Comparison of ENCODE assay signal across 9 cellular contexts in the genomic region with DNA sequence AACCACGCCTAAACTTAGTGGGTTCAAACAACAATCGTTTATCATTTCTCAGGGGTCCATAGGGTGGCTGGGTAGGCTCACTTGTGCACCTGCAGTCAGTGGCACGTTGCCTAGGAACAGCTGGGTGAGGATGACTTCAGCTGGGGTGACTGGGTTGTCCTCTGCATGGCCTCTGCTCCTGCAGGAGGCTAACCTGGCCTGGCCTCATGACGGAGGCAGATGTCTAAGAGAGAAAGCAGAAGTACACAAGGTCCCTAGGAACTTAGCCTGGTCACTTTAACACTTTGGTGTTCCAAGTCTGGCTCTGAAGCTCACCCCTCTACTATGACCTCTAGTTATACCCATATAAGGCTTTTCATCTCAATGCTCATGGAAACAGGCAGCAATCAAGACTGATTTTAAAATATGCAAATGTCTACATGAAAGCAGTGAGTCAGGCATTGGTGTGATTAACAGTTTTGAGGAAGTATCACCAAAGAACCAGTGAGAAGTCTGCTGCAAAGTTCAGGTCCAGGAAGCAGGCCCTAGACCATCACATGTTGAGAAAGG. TPM values are rescaled to one million over a fixed set of nuclear protein-coding genes. Genes with fewer than 3 reads are reported as not detected.
A peak's percentile ranks its signal among the peaks of the same experiment; 100 is the strongest.
DNase-seq lines count a peak whose midpoint lies in the region; ATAC-seq and TF ChIP-seq lines count a peak whose summit lies in the region.
"Had no signal": no experiment of that assay in that cellular context is flagged by ENCODE, and none has a peak within 500 bp of the region (broad histone marks: within the 10 kb centered on the region; RNA-seq: fewer than 3 reads in every experiment).

No MANE protein-coding gene starts in this region.

- DNase-seq in Right ventricle myocardium superior: peak; percentile 53
- no peak for DNase-seq in right atrium auricular region (ENCODE audit: low spot score)
- peak; percentile 79 for DNase-seq in OCI-LY7 (ENCODE audit: low spot score)
- DNase-seq in transverse colon: peak; percentile 28
- DNase-seq in DMS 273 treated with DMSO at 0.1 percent for 48 hours (lab: John Stamatoyannopoulos, UW): no peak
- DNase-seq in SW 1271 (lab: John Stamatoyannopoulos, UW): no peak
- no peak for DNase-seq in mesothelial cell of epicardium (ENCODE audit: low spot score in 2 of 2, unreplicated experiment in 2 of 2)

- no peaks in the 10 kb centered on the region for H3K9me2 ChIP-seq in OCI-LY7 (ENCODE audit: insufficient read depth, low read length)

- TF ChIP-seq CTCF in right atrium auricular region (IDR thresholded peaks at IDR 0.05) (no peak), OCI-LY7 (conservative IDR thresholded peaks at IDR 0.05; ENCODE audit: low read length) (no peak), transverse colon (IDR thresholded peaks at IDR 0.05) (no peak), mesothelial cell of epicardium (IDR thresholded peaks at IDR 0.05; ENCODE audit: unreplicated experiment) (no peak)

- H3K4me3 ChIP-seq in right atrium auricular region (no peak overlapping the region), OCI-LY7 (ENCODE audit: low read depth, low read length, poor library complexity, severe bottlenecking) (no peak overlapping the region), transverse colon (no peak overlapping the region)
- H3K4me3 ChIP-seq: K562 had no signal

- peaks cover 16% of the 10 kb centered on the region for H3K4me1 Mint-ChIP-seq in mesothelial cell of epicardium

- H3K27me3 Mint-ChIP-seq in mesothelial cell of epicardium (ENCODE audit: low read depth): no peaks in the 10 kb centered on the region

- no TSS peak for BruUV-seq in OCI-LY7 (replicated peaks; lab: Mats Ljungman, UMichigan)

- no peaks in the 10 kb centered on the region for H4K20me1 ChIP-seq in OCI-LY7 (ENCODE audit: insufficient read depth, low read length)

- H3K27ac ChIP-seq in right atrium auricular region (no peak overlapping the region), OCI-LY7 (ENCODE audit: low read depth, low read length, poor library complexity, severe bottlenecking) (peak overlapping the region; percentile 49), transverse colon (peak overlapping the region in 1 of 4 donors; percentile 3)

- H3K9me3 Mint-ChIP-seq in mesothelial cell of epicardium: no peaks in the 10 kb centered on the region

- no peak for TF ChIP-seq EP300 in transverse colon (IDR thresholded peaks at IDR 0.05; ENCODE audit: low read depth)

- POLR2A ChIA-PET in OCI-LY7 (lab: Charles Lee): interaction anchor here (0.5 to 1.7 kb wide), 10 partner anchors 10 to 66 kb away, joined by 3 to 6 read pairs (median 4); a partner anchor contains a TSS

- peak overlapping the region; percentile 80 for H2AFZ ChIP-seq in OCI-LY7 (ENCODE audit: low read length)

- H3K4me1 ChIP-seq in right atrium auricular region (no peaks in the 10 kb centered on the region), OCI-LY7 (ENCODE audit: insufficient read depth, low read length, poor library complexity, severe bottlenecking) (peaks cover 33% of the 10 kb centered on the region), transverse colon (no peaks in the 10 kb centered on the region)

- ATAC-seq in Right ventricle myocardium superior (ENCODE audit: poor library complexity) (peak; percentile 70), HG02943 (IDR thresholded peaks at IDR 0.05; ENCODE audit: low read depth, unreplicated experiment) (peak; percentile 81)
- ATAC-seq: K562 had no signal

- TF ChIP-seq POLR2A in transverse colon (IDR thresholded peaks at IDR 0.05): no peak

- WGBS in transverse colon (ENCODE audit: low coverage in 1 of 2), 2 donors: 71% methylated on average over 4 of the region's 4 CpGs; no CpG with 5 or more reads in 1 of the 2 donors

- no peaks in the 10 kb centered on the region for H3K9me3 ChIP-seq in right atrium auricular region
- no peaks in the 10 kb centered on the region for H3K9me3 ChIP-seq in OCI-LY7 (ENCODE audit: low read length)
- H3K9me3 ChIP-seq in transverse colon: no peaks in the 10 kb centered on the region

- in situ Hi-C loops in transverse colon (cut with MboI; ENCODE audit: low pct_ligation_motif_present in 1 of 4, low pct_unique_long_range_greater_than_20kb in 1 of 4, low sequenced_read_pairs in 3 of 4): no loop called here

- H3K27me3 ChIP-seq in right atrium auricular region (no peaks in the 10 kb centered on the region), transverse colon (no peaks in the 10 kb centered on the region)

- H3K36me3 ChIP-seq in right atrium auricular region (no peaks in the 10 kb centered on the region), OCI-LY7 (ENCODE audit: insufficient read depth, low read length) (no peaks in the 10 kb centered on the region), transverse colon (no peaks in the 10 kb centered on the region)

- no peak overlapping the region for H3K27ac Mint-ChIP-seq in mesothelial cell of epicardium

- no peak overlapping the region for H3K4me3 Mint-ChIP-seq in mesothelial cell of epicardium

- no peaks in the 10 kb centered on the region for H3K79me2 ChIP-seq in OCI-LY7 (ENCODE audit: insufficient read depth, low read depth, low read length)

- CTCF ChIA-PET in OCI-LY7 (lab: Charles Lee; ENCODE audit: unreplicated experiment): no interaction called here

- intact Hi-C loops in Right ventricle myocardium superior (cut with DNase I) (no loop called here), OCI-LY7 (cut with micrococcal nuclease; ENCODE audit: unreplicated experiment) (no loop called here), transverse colon (cut with DNase I; ENCODE audit: low total_unique reads) (no loop called here)

- peak overlapping the region; percentile 58 for H3K4me2 ChIP-seq in OCI-LY7 (ENCODE audit: low read length)

- peaks cover 9% of the 10 kb centered on the region for H3K36me3 Mint-ChIP-seq in mesothelial cell of epicardium

RNA-seq across cellular contexts. Expression of a gene that starts 10.8 kb away (rescaled TPM):
- total RNA-seq in Right ventricle myocardium superior (6.5 TPM), right atrium auricular region (1 to 10 TPM; 4.6 to 7.7 TPM), OCI-LY7 (2022) (not detected in 2 replicates), transverse colon (1 to 10 TPM in 2 of 4 donors, under 1 TPM in 1, not detected in 1; 0.20 to 4.8 (median 2.6) TPM), mesothelial cell of epicardium (45.3 to 47.7 TPM (median 45.6 TPM) in 3 replicates)
- not detected in 2 replicates for total RNA-seq in OCI-LY7 (2014; rRNA removed; shearing (Covaris generic))
- total RNA-seq: K562 had no signal

RNA-seq across cellular contexts. Expression of a gene that starts 17.7 kb away (rescaled TPM):
- total RNA-seq in Right ventricle myocardium superior (26.5 TPM), right atrium auricular region (10 to 100 TPM; 13.0 to 24.0 TPM), OCI-LY7 (2022) (182 and 196 TPM in 2 replicates), transverse colon (100 to 1,000 TPM in 1 of 4 donors, 10 to 100 TPM in 3; 36.0 to 257 (median 83.3) TPM), mesothelial cell of epicardium (65.8 to 73.8 TPM (median 69.1 TPM) in 3 replicates)
- total RNA-seq in OCI-LY7 (2014; rRNA removed; shearing (Covaris generic)): 102 and 129 TPM in 2 replicates

Comparison
In these comparisons a context has a peak if more than half of its experiments do, and no peak if none do; other contexts are left out.
1. DNase-seq: peak in Right ventricle myocardium superior (single experiment), OCI-LY7 (single experiment) and transverse colon (single experiment); none in right atrium auricular region (single experiment), DMS 273 treated with DMSO at 0.1 percent for 48 hours (single experiment), SW 1271 (0 of 2) and mesothelial cell of epicardium (0 of 2).